In genomic region chr6:85400331-85400730, GRCh38 we compare ENCODE assay signal across 25 cellular contexts. TPM values are rescaled to one million over a fixed set of nuclear protein-coding genes. Genes with fewer than 3 reads are reported as not detected.
DNase-seq lines count a peak whose midpoint lies in the region; ATAC-seq, FAIRE-seq and TF ChIP-seq lines count a peak whose summit lies in the region.
"Had no signal": no experiment of that assay in that cellular context is flagged by ENCODE, and none has a peak within 500 bp of the region (broad histone marks: within the 10 kb centered on the region; RNA-seq: fewer than 3 reads in every experiment).

No MANE protein-coding gene starts in this region.

- CTCF ChIA-PET in endothelial cell of umbilical vein (lab: Charles Lee): interaction anchor here (0.8 to 1.3 kb wide), 8 partner anchors 15 to 136 kb away, joined by 3 to 9 read pairs (median 3); no protein-coding TSS in a partner anchor
- CTCF ChIA-PET in activated CD4-positive, alpha-beta memory T cell treated with anti-CD3 and anti-CD28 coated beads for 36 hours (lab: Charles Lee): no interaction called here

- H3K27me3 ChIP-seq in RWPE2 (ENCODE audit: insufficient read depth, poor library complexity, severe bottlenecking) (no peaks in the 10 kb centered on the region), endothelial cell of umbilical vein (ENCODE audit: control insufficient read depth in 2 of 2, insufficient read depth in 2 of 2, low read length in 2 of 2) (no peaks in the 10 kb centered on the region), brain microvascular endothelial cell (replicated peaks) (no peaks in the 10 kb centered on the region)

- no peaks in the 10 kb centered on the region for H3K9me1 ChIP-seq in endothelial cell of umbilical vein (replicated peaks; ENCODE audit: control insufficient read depth, extremely low read depth, insufficient read depth, low read length)

- no peak for FAIRE-seq in endothelial cell of umbilical vein (lab: Jason Lieb, UNC)
- FAIRE-seq: GM12891, HTR-8/SVneo, RCC 7860 had no signal

- no peak for ATAC-seq in RWPE2 (ENCODE audit: low read depth)
- ATAC-seq: GM23338, Right ventricle myocardium inferior had no signal

- TF ChIP-seq POLR2A in endothelial cell of umbilical vein (IDR thresholded peaks at IDR 0.05; ENCODE audit: low read depth, low read length): no peak

- no peaks in the 10 kb centered on the region for H3K79me2 ChIP-seq in endothelial cell of umbilical vein (ENCODE audit: control insufficient read depth, insufficient read depth, low read length)

- H3K9me3 ChIP-seq in RWPE2 (ENCODE audit: severe bottlenecking) (no peaks in the 10 kb centered on the region), endothelial cell of umbilical vein (replicated peaks; ENCODE audit: control insufficient read depth, insufficient read depth, low read length) (no peaks in the 10 kb centered on the region)

- dilution Hi-C loops in endothelial cell of umbilical vein (cut with MboI; ENCODE audit: extremely low pct_ligation_motif_present, low sequenced_read_pairs): no loop called here

- in situ Hi-C loops in brain microvascular endothelial cell (cut with HindIII; ENCODE audit: low pct_ligation_motif_present, low sequenced_read_pairs): no loop called here
- in situ Hi-C loops in GM13976 (cut with MboI; ENCODE audit: low sequenced_read_pairs, unreplicated experiment): no loop called here

- intact Hi-C loops in endothelial cell of umbilical vein (cut with micrococcal nuclease): loop anchor here (10.0 kb wide), 1 partner anchor 636 kb away; the partner anchor contains the start of gene TBX18
- intact Hi-C loops in activated CD4-positive, alpha-beta memory T cell treated with anti-CD3 and anti-CD28 coated beads for 36 hours (cut with micrococcal nuclease): no loop called here

- H3K4me2 ChIP-seq in endothelial cell of umbilical vein (ENCODE audit: insufficient read depth, low read length): no peak overlapping the region
- H3K4me2 ChIP-seq: GM23338 had no signal

- peaks cover 38% of the 10 kb centered on the region for H3K4me1 ChIP-seq in RWPE2 (ENCODE audit: insufficient read depth, poor library complexity, severe bottlenecking)
- peaks cover 43% of the 10 kb centered on the region for H3K4me1 ChIP-seq in endothelial cell of umbilical vein (ENCODE audit: control insufficient read depth, extremely low read depth, insufficient read depth, low read length)

- no peak overlapping the region for H3K4me3 Mint-ChIP-seq in HFFc6
- H3K4me3 Mint-ChIP-seq in osteocyte (ENCODE audit: unreplicated experiment): no peak overlapping the region
- no peak overlapping the region for H3K4me3 Mint-ChIP-seq in activated CD4-positive, alpha-beta memory T cell treated with anti-CD3 and anti-CD28 coated beads for 36 hours
- H3K4me3 Mint-ChIP-seq: B cell, CD14-positive monocyte, GM23338, H9 had no signal

- H3K9me3 Mint-ChIP-seq in HFFc6 (peaks cover 8% of the 10 kb centered on the region; the same call in 1 of the 2 replicates), osteocyte (ENCODE audit: unreplicated experiment) (no peaks in the 10 kb centered on the region)
- peaks cover 9% of the 10 kb centered on the region for H3K9me3 Mint-ChIP-seq in activated CD4-positive, alpha-beta memory T cell treated with anti-CD3 and anti-CD28 coated beads for 36 hours
- H3K9me3 Mint-ChIP-seq: GM23338 had no signal

- H3K36me3 Mint-ChIP-seq in HFFc6 (ENCODE audit: low read depth) (peaks cover 15% of the 10 kb centered on the region; the same call in 1 of the 2 replicates), osteocyte (ENCODE audit: unreplicated experiment) (no peaks in the 10 kb centered on the region)
- H3K36me3 Mint-ChIP-seq in activated CD4-positive, alpha-beta memory T cell treated with anti-CD3 and anti-CD28 coated beads for 36 hours: no peaks in the 10 kb centered on the region
- H3K36me3 Mint-ChIP-seq: CD14-positive monocyte; CD8-positive, alpha-beta memory T cell had no signal

- H3K36me3 ChIP-seq in RWPE2 (ENCODE audit: low read depth): no peaks in the 10 kb centered on the region; the same call in 1 of the 2 replicates
- H3K36me3 ChIP-seq in endothelial cell of umbilical vein (ENCODE audit: control insufficient read depth in 2 of 2, extremely low read depth in 1 of 2, insufficient read depth in 2 of 2, low read length in 2 of 2): no peaks in the 10 kb centered on the region
- H3K36me3 ChIP-seq in brain microvascular endothelial cell (replicated peaks): no peaks in the 10 kb centered on the region

- no peak for TF ChIP-seq CTCF in HFFc6 (IDR thresholded peaks at IDR 0.05)
- TF ChIP-seq CTCF in RWPE2 (IDR thresholded peaks at IDR 0.05; ENCODE audit: poor library complexity, severe bottlenecking): no peak
- no peak for TF ChIP-seq CTCF in endothelial cell of umbilical vein (IDR thresholded peaks at IDR 0.05; ENCODE audit: extremely low read depth in 1 of 2, insufficient read depth in 1 of 2, low read depth in 1 of 2, low read length in 2 of 2)
- no peak for TF ChIP-seq CTCF in osteocyte (IDR thresholded peaks at IDR 0.05)
- TF ChIP-seq CTCF in brain microvascular endothelial cell (IDR thresholded peaks at IDR 0.05; ENCODE audit: low read depth, low read length, missing control alignments): no peak
- TF ChIP-seq CTCF in GM13976 (IDR thresholded peaks at IDR 0.05; ENCODE audit: borderline replicate concordance, control extremely low read depth, extremely low read depth, insufficient read depth, missing control alignments): no peak

- no peaks in the 10 kb centered on the region for H4K20me1 ChIP-seq in endothelial cell of umbilical vein (replicated peaks; ENCODE audit: control insufficient read depth, extremely low read depth, insufficient read depth, low read length)

- BruUV-seq in endothelial cell of umbilical vein (replicated peaks; lab: Mats Ljungman, UMichigan): no TSS peak

- peak overlapping the region; percentile 46 for H2AFZ ChIP-seq in endothelial cell of umbilical vein (ENCODE audit: low read depth, low read length)

- H3K27me3 Mint-ChIP-seq in HFFc6 (ENCODE audit: insufficient read depth) (no peaks in the 10 kb centered on the region; the same call in 1 of the 2 replicates), osteocyte (ENCODE audit: unreplicated experiment) (no peaks in the 10 kb centered on the region)
- no peaks in the 10 kb centered on the region for H3K27me3 Mint-ChIP-seq in activated CD4-positive, alpha-beta memory T cell treated with anti-CD3 and anti-CD28 coated beads for 36 hours
- H3K27me3 Mint-ChIP-seq: B cell had no signal

- H3K4me3 ChIP-seq in RWPE2 (ENCODE audit: severe bottlenecking): no peak overlapping the region
- no peak overlapping the region for H3K4me3 ChIP-seq in endothelial cell of umbilical vein (replicated peaks in 1 of 3; ENCODE audit: insufficient read depth in 1 of 3, low read depth in 1 of 3, low read length in 3 of 3)
- H3K4me3 ChIP-seq in brain microvascular endothelial cell (ENCODE audit: low read depth, low read length): no peak overlapping the region
- H3K4me3 ChIP-seq: GM23338 had no signal

- no peak overlapping the region for H3K9ac ChIP-seq in endothelial cell of umbilical vein (replicated peaks; ENCODE audit: extremely low read depth, insufficient read depth, low read length)

- H3K27ac ChIP-seq in RWPE2 (ENCODE audit: poor library complexity, severe bottlenecking) (peak overlapping the region; percentile 100), endothelial cell of umbilical vein (ENCODE audit: insufficient read depth, low read depth, low read length) (no peak overlapping the region), brain microvascular endothelial cell (no peak overlapping the region)

- peaks cover 75% of the 10 kb centered on the region for H3K4me1 Mint-ChIP-seq in HFFc6 (ENCODE audit: low read depth)
- peaks cover 66% of the 10 kb centered on the region for H3K4me1 Mint-ChIP-seq in osteocyte (ENCODE audit: unreplicated experiment)
- peaks cover 1% of the 10 kb centered on the region for H3K4me1 Mint-ChIP-seq in activated CD4-positive, alpha-beta memory T cell treated with anti-CD3 and anti-CD28 coated beads for 36 hours (ENCODE audit: low read depth)
- H3K4me1 Mint-ChIP-seq: CD14-positive monocyte had no signal

- POLR2A ChIA-PET in endothelial cell of umbilical vein (lab: Charles Lee): no interaction called here
- POLR2A ChIA-PET in activated CD4-positive, alpha-beta memory T cell treated with anti-CD3 and anti-CD28 coated beads for 36 hours (lab: Charles Lee): no interaction called here

- DNase-seq in HFFc6: no peak
- DNase-seq in RWPE2 (ENCODE audit: low spot score): no peak
- DNase-seq in endothelial cell of umbilical vein (ENCODE audit: low read depth, low spot score): peak; percentile 47
- DNase-seq in osteocyte (ENCODE audit: extremely low spot score, unreplicated experiment): no peak
- no peak for DNase-seq in brain microvascular endothelial cell
- no peak for DNase-seq in GM13976 (ENCODE audit: low spot score)
- DNase-seq in activated CD4-positive, alpha-beta memory T cell treated with anti-CD3 and anti-CD28 coated beads for 36 hours: no peak
- DNase-seq: CD8-positive, alpha-beta memory T cell; DMS 273 treated with DMSO at 0.1 percent for 48 hours; DMS79; GF-D8; H9; KG1; MM.1S; NCI-H2029; NCI-H446; NCI-H524 treated with DMSO at 0.1 percent for 48 hours; NCI-H774 had no signal

- H3K27ac Mint-ChIP-seq in HFFc6 (peak overlapping the region; percentile 19; the same call in 1 of the 2 replicates), osteocyte (ENCODE audit: unreplicated experiment) (peak overlapping the region; percentile 97)
- no peak overlapping the region for H3K27ac Mint-ChIP-seq in activated CD4-positive, alpha-beta memory T cell treated with anti-CD3 and anti-CD28 coated beads for 36 hours
- H3K27ac Mint-ChIP-seq: B cell, CD14-positive monocyte, GM23338, H9 had no signal

TF ChIP-seq in endothelial cell of umbilical vein, 7 proteins besides CTCF, POLR2A, EP300 and RAD21:
- TF ChIP-seq EZH2 (IDR thresholded peaks at IDR 0.05; ENCODE audit: borderline replicate concordance, low read depth, low read length, severe bottlenecking): no peak

RNA-seq across cellular contexts. Expression of gene NT5E, which starts 49.6 kb away (rescaled TPM):
- total RNA-seq in HFFc6 (2021; fragmentation: NEBNext Ultra II Directional; extraction: Animal tissue kit (Norgen Biotek cat#: 25700)): 100 to 1,000 TPM; 263 to 375 (median 316) TPM
- total RNA-seq in endothelial cell of umbilical vein (48.2 and 115 TPM in 2 replicates), osteocyte (193 and 197 TPM in 2 replicates)
- polyA plus RNA-seq in endothelial cell of umbilical vein: 59.3 and 110 TPM in 2 replicates
- polyA plus RNA-seq in endothelial cell of umbilical vein (2011; cell fraction: cytosol; rRNA removed): 59.9 and 64.0 TPM in 2 replicates
- 35.1 and 40.4 TPM in 2 replicates for polyA plus RNA-seq in endothelial cell of umbilical vein (2011; cell fraction: nucleus; rRNA removed)
- polyA plus RNA-seq in endothelial cell of umbilical vein (2012): 47.0 and 83.3 TPM in 2 replicates
- 78.0 and 90.7 TPM in 2 replicates for polyA minus RNA-seq in endothelial cell of umbilical vein
- 4.2 TPM for polyA minus RNA-seq in endothelial cell of umbilical vein (2011; cell fraction: cytosol; rRNA and poly(A)+ RNA removed)
- 41.8 and 43.6 TPM in 2 replicates for polyA minus RNA-seq in endothelial cell of umbilical vein (2011; cell fraction: nucleus; rRNA and poly(A)+ RNA removed)
- total RNA-seq in activated CD4-positive, alpha-beta memory T cell treated with anti-CD3 and anti-CD28 coated beads for 36 hours: 1 to 10 TPM; 3.7 to 3.8 TPM

Comparison
In these comparisons a context has a peak if more than half of its experiments do, and no peak if none do; other contexts are left out.
1. RNA of gene NT5E, which starts 49.6 kb away (total RNA-seq): 263 to 375 TPM in HFFc6, 193 to 197 TPM in osteocyte and 48.2 to 115 TPM in endothelial cell of umbilical vein; 3.7 to 3.8 TPM in activated CD4-positive, alpha-beta memory T cell treated with anti-CD3 and anti-CD28 coated beads for 36 hours; every median in the first group is over 10 times any median in the second.